ENCODE assay signal across 1 cellular context in genomic region chr21:26946744-26947446, GRCh38.
TF ChIP-seq lines count a peak whose summit lies in the region.

No MANE protein-coding gene starts in this region.

TF ChIP-seq in H1, 55 proteins besides CTCF, POLR2A, EP300 and RAD21:
- TF ChIP-seq CEBPB (IDR thresholded peaks at IDR 0.05; ENCODE audit: low read depth, low read length) (0 out of 2 replicates have a peak, but pooled peaks have one; percentile 34), SP1 (IDR thresholded peaks at IDR 0.05; ENCODE audit: low read depth, low read length) (no peak)
